16 cellular contexts compared by ENCODE assay signal in genomic region chr1:91797164-91797563, GRCh38.
"Had no signal": no experiment of that assay in that cellular context is flagged by ENCODE, and none has a peak within 500 bp of the region (broad histone marks: within the 10 kb centered on the region; RNA-seq: fewer than 3 reads in every experiment).

No MANE protein-coding gene starts in this region.

- H3K9me3 ChIP-seq: gastrocnemius medialis, mucosa of descending colon had no signal

- H3K36me3 ChIP-seq: gastrocnemius medialis had no signal

- H3K27ac Mint-ChIP-seq: progenitor cell of endocrine pancreas had no signal

- DNase-seq: activated naive CD4-positive, alpha-beta T cell; central memory CD4-positive, alpha-beta T cell; effector CD4-positive, alpha-beta T cell; gastrocnemius medialis; hippocampal formation; left cardiac atrium; mucosa of descending colon; naive thymus-derived CD8-positive, alpha-beta T cell; occipital lobe; stimulated activated CD4-positive, alpha-beta T cell treated with anti-CD3 and anti-CD28 coated beads, Interleukin-4, amount 100 ng/mL, for 1 hour; stimulated activated CD8-positive, alpha-beta memory T cell treated with anti-CD3 and anti-CD28 coated beads, Interleukin-4, amount 100 ng/mL, for 48 hours; stimulated activated naive CD8-positive, alpha-beta T cell treated with anti-CD3 and anti-CD28 coated beads, Interleukin-15, Interleukin-2, amounts not matched to agents 100 U/mL and 50 U/mL, for 24 hours had no signal

- H3K27me3 Mint-ChIP-seq: naive thymus-derived CD8-positive, alpha-beta T cell; progenitor cell of endocrine pancreas had no signal

- ATAC-seq: activated CD4-positive, CD25-positive, alpha-beta regulatory T cell treated with anti-CD3 and anti-CD28 coated beads, Interleukin-2, amount 50 U/mL, for 24 hours; gastrocnemius medialis; mucosa of descending colon; naive thymus-derived CD8-positive, alpha-beta T cell; sciatic nerve; stimulated activated naive CD8-positive, alpha-beta T cell treated with anti-CD3 and anti-CD28 coated beads, Interleukin-15, Interleukin-2, amounts not matched to agents 100 U/mL and 50 U/mL, for 24 hours had no signal

- H3K4me3 ChIP-seq: coronary artery, gastrocnemius medialis, mucosa of descending colon had no signal

- H3K4me3 Mint-ChIP-seq: naive thymus-derived CD8-positive, alpha-beta T cell had no signal

- H3K27me3 ChIP-seq: gastrocnemius medialis had no signal
